ENCODE assay signal across 8 cellular contexts in the genomic region with DNA sequence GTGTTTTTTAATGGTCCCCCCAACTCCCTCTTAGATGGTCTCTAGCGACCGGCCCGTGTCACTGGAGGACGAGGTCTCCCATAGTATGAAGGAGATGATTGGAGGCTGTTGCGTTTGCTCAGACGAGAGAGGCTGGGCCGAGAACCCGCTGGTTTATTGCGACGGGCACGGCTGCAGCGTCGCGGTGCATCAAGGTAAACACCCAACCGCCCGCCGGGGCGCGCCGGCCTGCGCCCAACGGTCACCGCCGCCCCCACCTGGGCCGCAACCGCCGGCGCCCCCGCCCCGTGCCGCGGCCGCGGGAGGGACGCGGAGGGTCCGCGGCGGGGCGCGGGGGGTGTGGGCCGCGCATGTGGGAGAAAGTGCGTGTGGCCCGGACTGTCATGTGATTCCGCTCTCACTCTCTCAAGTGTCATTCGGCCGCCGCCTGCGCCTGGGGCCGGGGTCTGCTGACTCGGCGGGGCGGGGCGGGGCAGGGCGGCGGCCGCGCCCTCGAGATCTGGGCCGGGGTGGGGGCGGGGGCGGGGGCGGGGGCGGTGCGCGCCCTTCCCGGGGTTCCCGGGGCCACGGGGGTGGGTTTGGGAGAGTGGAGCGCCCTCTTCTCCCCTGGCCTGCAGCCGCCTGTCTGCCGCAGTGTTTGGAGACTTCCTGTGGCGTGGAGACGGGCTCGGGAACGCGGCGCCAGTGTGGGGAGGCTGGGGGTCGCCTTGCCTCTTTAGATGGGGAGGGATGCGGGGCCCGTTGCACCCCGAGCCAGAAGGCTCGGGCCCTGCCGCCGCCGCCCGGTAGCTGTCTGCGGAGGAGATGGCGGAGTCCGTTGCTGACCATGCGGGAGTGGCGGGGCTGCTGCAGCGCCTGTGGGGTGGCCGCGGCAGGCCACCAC. TPM values are rescaled to one million over a fixed set of nuclear protein-coding genes. Genes with fewer than 3 reads are reported as not detected.
A peak's percentile ranks its signal among the peaks of the same experiment; 100 is the strongest.
DNase-seq lines count a peak whose midpoint lies in the region; ATAC-seq and TF ChIP-seq lines count a peak whose summit lies in the region.

No MANE protein-coding gene starts in this region.

- peak; percentile 52 for DNase-seq in NCI-H2171 treated with DMSO at 0.1 percent for 48 hours (lab: John Stamatoyannopoulos, UW)
- no peak for DNase-seq in NCI-H2171 (lab: John Stamatoyannopoulos, UW)
- DNase-seq in T-helper 1 cell: peak; percentile 37 to 52 (median 44)
- DNase-seq in anterior cingulate cortex (lab: John Stamatoyannopoulos, UW): peak in 47 of 58 donors; percentile 22 to 80 (median 56)
- peak; percentile 53 for DNase-seq in hepatic stellate cell (ENCODE audit: low spot score)
- peak; percentile 70 to 79 for DNase-seq in psoas muscle
- DNase-seq in epidermal melanocyte (ENCODE audit: insufficient read length, low spot score): no peak

- peak overlapping the region; percentile 99 for H3K27ac ChIP-seq in psoas muscle

- WGBS in psoas muscle, 3 donors: 1 to 2% (median 2%) methylated on average over 43 to 96 of the region's 96 CpGs

- ATAC-seq in HG03175 (IDR thresholded peaks at IDR 0.05; ENCODE audit: unreplicated experiment) (peak; percentile 25), psoas muscle (peak; percentile 13 to 44 (median 34))

- no peak for TF ChIP-seq CTCF in psoas muscle (IDR thresholded peaks at IDR 0.05)

- peaks cover 32% of the 10 kb centered on the region for H3K4me1 ChIP-seq in psoas muscle

- intact Hi-C loops in psoas muscle (cut with DNase I): loop anchor here in 1 of 2 donors (5.0 kb wide), 1 partner anchor 782 kb away; a partner anchor contains a TSS

- H3K27me3 ChIP-seq in psoas muscle (ENCODE audit: insufficient read depth in 3 of 3, low read length in 2 of 3): no peaks in the 10 kb centered on the region

- H3K9me3 ChIP-seq in psoas muscle: no peaks in the 10 kb centered on the region

- H3K4me3 ChIP-seq in psoas muscle: peak overlapping the region; percentile 84

- peaks cover 0 to 36% of the 10 kb centered on the region in 2 donors for H3K36me3 ChIP-seq in psoas muscle (ENCODE audit: insufficient read depth in 1 of 2, low read depth in 1 of 2)

RNA-seq across cellular contexts. Expression of a gene that starts 0.8 kb away (rescaled TPM):
- 10 to 100 TPM; 11.8 to 21.1 (median 16.9) TPM for total RNA-seq in psoas muscle
- 10 to 100 TPM in 1 of 3 donors, 1 to 10 TPM in 2; 9.6 to 16.0 (median 10.0) TPM for polyA plus RNA-seq in psoas muscle

RNA-seq across cellular contexts. Expression of a gene that starts 9.4 kb away (rescaled TPM):
- under 1 TPM; 0.15 to 0.79 (median 0.35) TPM for total RNA-seq in psoas muscle
- polyA plus RNA-seq in psoas muscle: under 1 TPM; 0.04 to 0.21 (median 0.11) TPM

Comparison
In these comparisons a context has a peak if more than half of its experiments do, and no peak if none do; other contexts are left out.
1. DNase-seq: peak in NCI-H2171 treated with DMSO at 0.1 percent for 48 hours (single experiment), T-helper 1 cell (5 of 5), anterior cingulate cortex (47 of 58), hepatic stellate cell (single experiment) and psoas muscle (2 of 2); none in NCI-H2171 (single experiment) and epidermal melanocyte (single experiment).